8 cellular contexts compared by ENCODE assay signal in genomic region chr1:10472220-10473144, GRCh38. TPM values are rescaled to one million over a fixed set of nuclear protein-coding genes. Genes with fewer than 3 reads are reported as not detected.
DNase-seq lines count a peak whose midpoint lies in the region; ATAC-seq and TF ChIP-seq lines count a peak whose summit lies in the region.

Gene DFFA (minus strand): TSS chr1:10472529. CDS start chr1:10472458, 71 bp downstream.

- H3K4me3 ChIP-seq in osteoblast (ENCODE audit: insufficient read depth, low read length), result peak within 1 kb of the TSS; percentile 78
- peak within 1 kb of the TSS; percentile 87 for H3K4me3 ChIP-seq in thoracic aorta

- peaks cover 23 to 30% of the 10 kb centered on the region in 2 donors for H3K36me3 Mint-ChIP-seq in activated naive CD4-positive, alpha-beta T cell treated with anti-CD3 and anti-CD28 coated beads, Interleukin-2, amount 50 U/mL, for 72 hours
- H3K36me3 Mint-ChIP-seq in glutamatergic neuron (ENCODE audit: unreplicated experiment), result no peaks in the 10 kb centered on the region

- TF ChIP-seq CTCF in glutamatergic neuron (IDR thresholded peaks at IDR 0.05; ENCODE audit: partially characterized antibody, unreplicated experiment) (no peak), osteoblast (IDR thresholded peaks at IDR 0.05; ENCODE audit: extremely low read depth, low read depth, low read length) (no peak), thoracic aorta (IDR thresholded peaks at IDR 0.05) (no peak)

- ATAC-seq in HG02571 (IDR thresholded peaks at IDR 0.05; ENCODE audit: unreplicated experiment), result peak; percentile 64
- ATAC-seq in activated naive CD4-positive, alpha-beta T cell treated with anti-CD3 and anti-CD28 coated beads, Interleukin-2, amount 50 U/mL, for 72 hours, result peak; percentile 82 to 87
- peak; percentile 90 for ATAC-seq in thoracic aorta (ENCODE audit: insufficient number of reproducible peaks, low FRiP score, low read depth)

- H4K20me1 ChIP-seq in osteoblast (ENCODE audit: insufficient read depth, low read length), result peaks cover 2% of the 10 kb centered on the region

- peak within 1 kb of the TSS; percentile 97 for H3K4me3 Mint-ChIP-seq in glutamatergic neuron (ENCODE audit: unreplicated experiment)

- H3K36me3 ChIP-seq in osteoblast (ENCODE audit: insufficient read depth, low read length) (peaks cover 16% of the 10 kb centered on the region), thoracic aorta (peaks cover 15% of the 10 kb centered on the region)

- H3K27me3 ChIP-seq in osteoblast (ENCODE audit: insufficient read depth, low read length) (no peaks in the 10 kb centered on the region), thoracic aorta (replicated peaks; ENCODE audit: insufficient read depth) (no peaks in the 10 kb centered on the region)

- H3K27ac ChIP-seq in osteoblast (ENCODE audit: low read depth, low read length), result peak within 1 kb of the TSS; percentile 27
- peak within 1 kb of the TSS; percentile 49 to 62 for H3K27ac ChIP-seq in thoracic aorta

- H3K27me3 Mint-ChIP-seq in glutamatergic neuron (ENCODE audit: unreplicated experiment), result peaks cover 2% of the 10 kb centered on the region

- H3K9me3 Mint-ChIP-seq in activated naive CD4-positive, alpha-beta T cell treated with anti-CD3 and anti-CD28 coated beads, Interleukin-2, amount 50 U/mL, for 72 hours, result no peaks in the 10 kb centered on the region
- H3K9me3 Mint-ChIP-seq in glutamatergic neuron (ENCODE audit: unreplicated experiment), result peaks cover 2% of the 10 kb centered on the region

- H3K4me1 ChIP-seq in osteoblast (ENCODE audit: insufficient read depth, low read length) (peaks cover 10% of the 10 kb centered on the region), thoracic aorta (ENCODE audit: control insufficient read depth in 1 of 2, low read depth in 2 of 2) (peaks cover 16 to 28% of the 10 kb centered on the region in 2 donors)

- H3K9me3 ChIP-seq in osteoblast (ENCODE audit: low read depth, low read length) (no peaks in the 10 kb centered on the region), thoracic aorta (no peaks in the 10 kb centered on the region)

- DNase-seq in GM04503 (ENCODE audit: low read depth) (peak; percentile 85), NCI-H1092 treated with DMSO at 0.1 percent for 48 hours (lab: John Stamatoyannopoulos, UW) (peak; percentile 98), SKM-1 (lab: John Stamatoyannopoulos, UW; ENCODE audit: unreplicated experiment) (peak; percentile 97), glutamatergic neuron (peak; percentile 93), osteoblast (ENCODE audit: insufficient read length, low spot score, missing footprints) (peak; percentile 98), thoracic aorta (ENCODE audit: low spot score) (peak; percentile 90)
- DNase-seq in activated naive CD4-positive, alpha-beta T cell treated with anti-CD3 and anti-CD28 coated beads, Interleukin-2, amount 50 U/mL, for 72 hours (ENCODE audit: low spot score in 2 of 2), result peak; percentile 83 to 90

- H3K27ac Mint-ChIP-seq in activated naive CD4-positive, alpha-beta T cell treated with anti-CD3 and anti-CD28 coated beads, Interleukin-2, amount 50 U/mL, for 72 hours, result peak within 1 kb of the TSS; percentile 94 to 99
- peak within 1 kb of the TSS; percentile 73 for H3K27ac Mint-ChIP-seq in glutamatergic neuron (ENCODE audit: unreplicated experiment)

- peaks cover 4% of the 10 kb centered on the region for H3K4me1 Mint-ChIP-seq in glutamatergic neuron (ENCODE audit: low read depth, unreplicated experiment)

- H3K79me2 ChIP-seq in osteoblast (ENCODE audit: insufficient read depth, low read length), result peaks cover 38% of the 10 kb centered on the region

- H2AFZ ChIP-seq in osteoblast (ENCODE audit: low read length), result peak within 1 kb of the TSS; percentile 80

- peak within 1 kb of the TSS; percentile 73 for H3K4me2 ChIP-seq in osteoblast (ENCODE audit: insufficient read depth, low read length)

RNA-seq across cellular contexts. Expression of gene DFFA, which starts in this region (rescaled TPM):
- total RNA-seq in activated naive CD4-positive, alpha-beta T cell treated with anti-CD3 and anti-CD28 coated beads, Interleukin-2, amount 50 U/mL, for 72 hours, result 10 to 100 TPM; 34.4 to 41.0 TPM
- 38.0 TPM for total RNA-seq in glutamatergic neuron (ENCODE audit: unreplicated experiment)
- 27.9 and 32.7 TPM in 2 replicates for total RNA-seq in osteoblast
- 10 to 100 TPM; 14.8 to 16.4 TPM for total RNA-seq in thoracic aorta

Comparison
In these comparisons a context has a peak if more than half of its experiments do, and no peak if none do; other contexts are left out.
1. Peak in every context shown above with its lines: DNase-seq, ATAC-seq, H3K4me3 ChIP-seq and H3K27ac ChIP-seq.